ENCODE assay signal across 22 cellular contexts in genomic region chr4:41288254-41288653, GRCh38. TPM values are rescaled to one million over a fixed set of nuclear protein-coding genes. Genes with fewer than 3 reads are reported as not detected.
DNase-seq lines count a peak whose midpoint lies in the region; ATAC-seq, FAIRE-seq and TF ChIP-seq lines count a peak whose summit lies in the region.
"Had no signal": no experiment of that assay in that cellular context is flagged by ENCODE, and none has a peak within 500 bp of the region (broad histone marks: within the 10 kb centered on the region; RNA-seq: fewer than 3 reads in every experiment).

No MANE protein-coding gene starts in this region.

- DNase-seq in A549 (ENCODE audit: low read depth in 1 of 2, low spot score in 1 of 2) (no peak), PC-9 (no peak), mesenchymal stem cell (no peak), H4 (ENCODE audit: low spot score) (no peak), occipital lobe (lab: John Stamatoyannopoulos, UW) (no peak)
- DNase-seq: 8988T; Caco-2; CD4-positive, CD25-positive, alpha-beta regulatory T cell; CD8-positive, alpha-beta T cell; DMS153; DMS79 treated with DMSO at 0.1 percent for 48 hours; GF-D8; GOT3; H9; HFFc6 had no signal

- H4K20me1 ChIP-seq in PC-9 (ENCODE audit: insufficient read depth) = no peaks in the 10 kb centered on the region
- H4K20me1 ChIP-seq: BLaER1 had no signal

- no peak overlapping the region for H2BK15ac ChIP-seq in mesenchymal stem cell (ENCODE audit: low read depth, poor library complexity, severe bottlenecking)

- peak overlapping the region; percentile 52 for H4K8ac ChIP-seq in mesenchymal stem cell (ENCODE audit: low read length)

- FAIRE-seq in A549 (lab: Jason Lieb, UNC) = no peak
- FAIRE-seq: GM12891, GM18507 had no signal

- peak overlapping the region; percentile 22 to 48 for H3K4ac ChIP-seq in mesenchymal stem cell (ENCODE audit: low read depth in 1 of 2, low read length in 2 of 2)

- H3K9me3 ChIP-seq in A549 (peaks cover 8% of the 10 kb centered on the region; the same call in 1 of the 3 replicates), HEK293 (ENCODE audit: control insufficient read depth, insufficient read depth, low read depth, low read length) (no peaks in the 10 kb centered on the region), PC-9 (ENCODE audit: insufficient read depth, low read depth) (no peaks in the 10 kb centered on the region; the same call in 1 of the 2 replicates), mesenchymal stem cell (ENCODE audit: control insufficient read depth, low read length) (peaks cover 2% of the 10 kb centered on the region)

- no TSS peak for BruUV-seq in PC-9 (replicated peaks; lab: Mats Ljungman, UMichigan)

- H3K9ac ChIP-seq in mesenchymal stem cell (ENCODE audit: low read length) = no peak overlapping the region
- H3K9ac ChIP-seq: BLaER1 had no signal

- WGBS in A549 (ENCODE audit: missing lambda C conversion rate) = 91% methylated on average over 8 of the region's 10 CpGs
- WGBS in mesenchymal stem cell = 93% methylated on average over 10 of the region's 10 CpGs

- peak overlapping the region; percentile 80 to 97 for H2BK12ac ChIP-seq in mesenchymal stem cell (ENCODE audit: low read length in 2 of 2)

- no peaks in the 10 kb centered on the region for H3K36me3 ChIP-seq in HEK293 (ENCODE audit: control insufficient read depth in 2 of 2, insufficient read depth in 1 of 2, low read length in 2 of 2)
- H3K36me3 ChIP-seq in PC-9 (ENCODE audit: low read depth) = no peaks in the 10 kb centered on the region
- H3K36me3 ChIP-seq in mesenchymal stem cell (ENCODE audit: control insufficient read depth in 1 of 2, insufficient read depth in 2 of 2, low read depth in 1 of 2, low read length in 2 of 2) = no peaks in the 10 kb centered on the region
- H3K36me3 ChIP-seq: BLaER1 had no signal

- H2BK5ac ChIP-seq in mesenchymal stem cell (ENCODE audit: low read depth, low read length, poor library complexity, severe bottlenecking) = no peak overlapping the region

- H2BK120ac ChIP-seq in mesenchymal stem cell (ENCODE audit: low read depth, low read length) = peak overlapping the region; percentile 27

- no peak overlapping the region for H3K23ac ChIP-seq in mesenchymal stem cell (ENCODE audit: low read length in 2 of 2)

- H3K18ac ChIP-seq in mesenchymal stem cell (ENCODE audit: low read depth in 1 of 2, low read length in 2 of 2) = peak overlapping the region; percentile 82 to 88

- TF ChIP-seq CTCF in A549 (IDR thresholded peaks at IDR 0.05) (no peak), HEK293 (tag by site-specific recombination; IDR thresholded peaks at IDR 0.05) (no peak), PC-9 (conservative IDR thresholded peaks at IDR 0.05) (no peak)

- H2AFZ ChIP-seq in PC-9 (no peak overlapping the region), mesenchymal stem cell (ENCODE audit: low read depth, low read length) (no peak overlapping the region)

- no peak overlapping the region for H2AK5ac ChIP-seq in mesenchymal stem cell (ENCODE audit: low read length, severe bottlenecking)

- POLR2A ChIA-PET in A549 (lab: Yijun Ruan, JAX) = no interaction called here
- POLR2A ChIA-PET in HEK293 (lab: Yijun Ruan, JAX) = no interaction called here
- POLR2A ChIA-PET in PC-9 (lab: Charles Lee; ENCODE audit: unreplicated experiment) = no interaction called here

- H3K79me1 ChIP-seq in mesenchymal stem cell (replicated peaks; ENCODE audit: low read length, poor library complexity, severe bottlenecking) = no peaks in the 10 kb centered on the region

- H3K4me1 ChIP-seq in A549 (peaks cover 32% of the 10 kb centered on the region), HEK293 (ENCODE audit: control insufficient read depth, insufficient read depth, low read length) (no peaks in the 10 kb centered on the region), PC-9 (replicated peaks; ENCODE audit: insufficient read depth) (peaks cover 33% of the 10 kb centered on the region), mesenchymal stem cell (ENCODE audit: control insufficient read depth, insufficient read depth, low read depth, low read length) (peaks cover 4% of the 10 kb centered on the region)
- H3K4me1 ChIP-seq: BLaER1, Caco-2 had no signal

- H3K14ac ChIP-seq in mesenchymal stem cell (ENCODE audit: low read length in 2 of 2) = no peak overlapping the region

- ATAC-seq in A549 (no peak), HG02642 (IDR thresholded peaks at IDR 0.05; ENCODE audit: poor library complexity, unreplicated experiment) (no peak)
- ATAC-seq: CD8-positive, alpha-beta T cell; HCT116 had no signal

- H3K4me2 ChIP-seq in A549 = no peak overlapping the region
- no peak overlapping the region for H3K4me2 ChIP-seq in PC-9
- H3K4me2 ChIP-seq in mesenchymal stem cell (ENCODE audit: low read length, poor library complexity, severe bottlenecking) = no peak overlapping the region
- H3K4me2 ChIP-seq: BLaER1 had no signal

- no peak overlapping the region for H4K91ac ChIP-seq in mesenchymal stem cell (ENCODE audit: low read length)

- H3K27ac ChIP-seq in A549 (peak overlapping the region; percentile 58 to 71; a peak in 4 of 6 replicates), HEK293 (ENCODE audit: extremely low read depth, low read depth, low read length) (no peak overlapping the region), PC-9 (peak overlapping the region; percentile 89), mesenchymal stem cell (ENCODE audit: low read length, poor library complexity, severe bottlenecking) (no peak overlapping the region)
- H3K27ac ChIP-seq: BLaER1, C4-2B had no signal

- TF ChIP-seq EP300 in A549 (IDR thresholded peaks at IDR 0.05) = no peak

- peaks cover 19% of the 10 kb centered on the region for H3F3A ChIP-seq in PC-9 (ENCODE audit: insufficient read depth, low read depth)

- CTCF ChIA-PET in A549 (lab: Yijun Ruan, JAX) = interaction anchor here (1.5 kb wide), 1 partner anchor 373 kb away, joined by 8 read pairs; no protein-coding TSS in a partner anchor
- CTCF ChIA-PET in HEK293 (lab: Yijun Ruan, JAX) = interaction anchor here (0.6 kb wide), 1 partner anchor 8 kb away, joined by 3 read pairs; no protein-coding TSS in a partner anchor
- CTCF ChIA-PET in PC-9 (lab: Charles Lee) = no interaction called here

- H3K9me2 ChIP-seq in PC-9 (ENCODE audit: insufficient read depth) = no peaks in the 10 kb centered on the region

- H3K27me3 ChIP-seq in PC-9 (ENCODE audit: insufficient read depth, low read depth) = no peaks in the 10 kb centered on the region
- H3K27me3 ChIP-seq in mesenchymal stem cell (ENCODE audit: control insufficient read depth in 1 of 2, insufficient read depth in 1 of 2, low read length in 2 of 2) = no peaks in the 10 kb centered on the region
- H3K27me3 ChIP-seq: BLaER1 had no signal

- TF ChIP-seq POLR2A in A549 (IDR thresholded peaks at IDR 0.05; ENCODE audit: low read length) = no peak

- TF ChIP-seq RAD21 in A549 (conservative IDR thresholded peaks at IDR 0.05 in 1 of 2, IDR thresholded peaks at IDR 0.05 in 1 of 2) = no peak

- intact Hi-C loops in PC-9 (cut with micrococcal nuclease; ENCODE audit: unreplicated experiment) = loop anchor here (10.0 kb wide), 1 partner anchor 217 kb away; no protein-coding TSS in a partner anchor

- H3K4me3 ChIP-seq in A549 (no peak overlapping the region), HEK293 (ENCODE audit: low read depth, low read length) (no peak overlapping the region), PC-9 (no peak overlapping the region), mesenchymal stem cell (ENCODE audit: insufficient read depth in 1 of 2, low read depth in 1 of 2, low read length in 2 of 2) (no peak overlapping the region)
- H3K4me3 ChIP-seq: BLaER1 had no signal

- no peaks in the 10 kb centered on the region for H3K79me2 ChIP-seq in PC-9 (ENCODE audit: low read depth)

TF ChIP-seq in A549, 52 proteins besides CTCF, POLR2A, EP300 and RAD21:
- no peak for TF ChIP-seq BHLHE40 (IDR thresholded peaks at IDR 0.05; ENCODE audit: low read depth, low read length)

TF ChIP-seq in HEK293, 187 proteins besides CTCF, POLR2A, EP300 and RAD21 (continues in another document):
- TF ChIP-seq ZNF658 (tag by site-specific recombination; IDR thresholded peaks at IDR 0.05) (no peak), ZBTB10 (tag by site-specific recombination; IDR thresholded peaks at IDR 0.05) (no peak), SETDB1 (IDR thresholded peaks at IDR 0.05; ENCODE audit: insufficient read length, low read length) (peak; percentile 92), ZBTB7A (tag by site-specific recombination; IDR thresholded peaks at IDR 0.05; ENCODE audit: low read depth) (no peak)

RNA-seq across cellular contexts. Expression of gene UCHL1, which starts 31.5 kb away (rescaled TPM):
- polyA plus RNA-seq in A549 (2011; rRNA removed) (1,819 and 1,981 TPM in 2 replicates), A549 (2017; fragmentation: RNase III; extraction: RNeasy Plus Mini Kit Qiagen cat#74134 plus additional on column Dnase treatment) (953 to 989 TPM (median 980 TPM) in 3 replicates)
- 1,534 and 1,760 TPM in 2 replicates for polyA plus RNA-seq in A549 (2012; cell fraction: cytosol; rRNA removed)
- polyA plus RNA-seq in A549 (2012; cell fraction: nucleus; rRNA removed) = 2,660 and 5,319 TPM in 2 replicates
- polyA minus RNA-seq in A549 (2011; rRNA and poly(A)+ RNA removed) = 406 and 486 TPM in 2 replicates
- total RNA-seq in PC-9 (2021) (1,253 and 1,355 TPM in 2 replicates), occipital lobe (839 TPM)
- polyA plus RNA-seq in mesenchymal stem cell (2013, experiment 1 of 2) = 1,126 TPM
- 1,155 TPM for polyA plus RNA-seq in mesenchymal stem cell (2013, experiment 2 of 2)
- 3,870 and 4,075 TPM in 2 replicates for total RNA-seq in H4 (2014; rRNA removed; shearing (Covaris generic))
- total RNA-seq: CD4-positive, CD25-positive, alpha-beta regulatory T cell; CD8-positive, alpha-beta T cell had no signal
- polyA plus RNA-seq: CD4-positive, CD25-positive, alpha-beta regulatory T cell had no signal

Comparison
In these comparisons a context has a peak if more than half of its experiments do, and no peak if none do; other contexts are left out.
1. H3K27ac ChIP-seq: peak in A549 (2 of 2) and PC-9 (single experiment); none in HEK293 (single experiment) and mesenchymal stem cell (single experiment).